Comparison of ENCODE assay signal across 20 cellular contexts in genomic region chr3:194168994-194169393, GRCh38. TPM values are rescaled to one million over a fixed set of nuclear protein-coding genes. Genes with fewer than 3 reads are reported as not detected.
A peak's percentile ranks its signal among the peaks of the same experiment; 100 is the strongest.
DNase-seq lines count a peak whose midpoint lies in the region; ATAC-seq and TF ChIP-seq lines count a peak whose summit lies in the region.
"Had no signal": no experiment of that assay in that cellular context is flagged by ENCODE, and none has a peak within 500 bp of the region (broad histone marks: within the 10 kb centered on the region; RNA-seq: fewer than 3 reads in every experiment).

No MANE protein-coding gene starts in this region.

- H3K4me1 ChIP-seq in RWPE2 (ENCODE audit: insufficient read depth, poor library complexity, severe bottlenecking) (no peaks in the 10 kb centered on the region), heart left ventricle (peaks cover 0 to 21% (median 12%) of the 10 kb centered on the region in 12 donors)

- H3K36me3 Mint-ChIP-seq in neural crest cell (ENCODE audit: low read depth) = peaks cover 2% of the 10 kb centered on the region
- H3K36me3 Mint-ChIP-seq: CD4-positive, CD25-positive, alpha-beta regulatory T cell had no signal

- no peaks in the 10 kb centered on the region for H3K9me3 Mint-ChIP-seq in neural crest cell

- WGBS in heart left ventricle, 4 donors = 92 to 98% (median 97%) methylated on average over 3 of the region's 3 CpGs

- H3K4me1 Mint-ChIP-seq in neural crest cell = peaks cover 64% of the 10 kb centered on the region
- H3K4me1 Mint-ChIP-seq: CD4-positive, CD25-positive, alpha-beta regulatory T cell had no signal

- H3K36me3 ChIP-seq in MG63 = no peaks in the 10 kb centered on the region
- H3K36me3 ChIP-seq in RWPE2 (ENCODE audit: low read depth) = no peaks in the 10 kb centered on the region
- H3K36me3 ChIP-seq in heart left ventricle = no peaks in the 10 kb centered on the region

- no peak for TF ChIP-seq CTCF in RWPE2 (IDR thresholded peaks at IDR 0.05; ENCODE audit: poor library complexity, severe bottlenecking)
- no peak for TF ChIP-seq CTCF in neural crest cell (conservative IDR thresholded peaks at IDR 0.05)
- no peak for TF ChIP-seq CTCF in heart left ventricle (IDR thresholded peaks at IDR 0.05)

- H3K4me3 ChIP-seq in MG63 = no peak overlapping the region
- H3K4me3 ChIP-seq in RWPE2 (ENCODE audit: severe bottlenecking) = no peak overlapping the region
- H3K4me3 ChIP-seq in heart left ventricle = no peak overlapping the region
- H3K4me3 ChIP-seq: GM12878, GM23248, PC-9, SK-N-MC had no signal

- H3K27me3 Mint-ChIP-seq in neural crest cell (ENCODE audit: low read depth) = peaks cover 4% of the 10 kb centered on the region

- intact Hi-C loops in head of caudate nucleus (cut with DNase I) = no loop called here
- intact Hi-C loops in heart left ventricle (cut with DNase I) = loop anchor here in 2 of 10 donors (5.0 kb wide), 2 partner anchors 78 to 83 kb away; no protein-coding TSS in a partner anchor

- DNase-seq in MG63 (peak; percentile 25), RWPE2 (ENCODE audit: low spot score) (no peak), kidney tubule cell (ENCODE audit: low spot score) (peak; percentile 30), neural crest cell (ENCODE audit: low read depth, low spot score) (no peak), NCI-H2196 (lab: John Stamatoyannopoulos, UW; ENCODE audit: unreplicated experiment) (no peak), head of caudate nucleus (no peak), heart left ventricle (no peak)
- DNase-seq: AML-193; CD4-positive, CD25-positive, alpha-beta regulatory T cell; DMS79; GM23248; MM.1S; NCI-H2227 treated with DMSO at 0.1 percent for 48 hours; NCI-H524 treated with DMSO at 0.1 percent for 48 hours; PC-9 had no signal

- TF ChIP-seq POLR2A in heart left ventricle (IDR thresholded peaks at IDR 0.05) = no peak

- ATAC-seq in RWPE2 (ENCODE audit: low read depth) = peak; percentile 36; the same call in 1 of the 3 replicates
- no peak for ATAC-seq in heart left ventricle
- no peak for ATAC-seq in GM21515 (IDR thresholded peaks at IDR 0.05; ENCODE audit: unreplicated experiment)
- ATAC-seq: GM12878, Right ventricle myocardium inferior had no signal

- peak overlapping the region; percentile 42 for H3K4me3 Mint-ChIP-seq in neural crest cell
- H3K4me3 Mint-ChIP-seq: CD4-positive, CD25-positive, alpha-beta regulatory T cell had no signal

- H3K9me3 ChIP-seq in MG63 = no peaks in the 10 kb centered on the region
- H3K9me3 ChIP-seq in RWPE2 (ENCODE audit: severe bottlenecking) = no peaks in the 10 kb centered on the region
- H3K9me3 ChIP-seq in heart left ventricle = no peaks in the 10 kb centered on the region

- H3K27ac Mint-ChIP-seq in neural crest cell (ENCODE audit: unreplicated experiment) = no peak overlapping the region
- H3K27ac Mint-ChIP-seq: CD4-positive, CD25-positive, alpha-beta regulatory T cell had no signal

- no peaks in the 10 kb centered on the region for H3K27me3 ChIP-seq in MG63
- H3K27me3 ChIP-seq in RWPE2 (ENCODE audit: insufficient read depth, poor library complexity, severe bottlenecking) = no peaks in the 10 kb centered on the region
- peaks cover 0 to 17% (median 0%) of the 10 kb centered on the region in 9 donors for H3K27me3 ChIP-seq in heart left ventricle

- H3K27ac ChIP-seq in RWPE2 (ENCODE audit: poor library complexity, severe bottlenecking) = no peak overlapping the region
- H3K27ac ChIP-seq in heart left ventricle = no peak overlapping the region
- H3K27ac ChIP-seq: GM23248, KMS-11, PC-9, SK-N-MC had no signal

RNA-seq across cellular contexts. Expression of gene HES1, which starts 33.0 kb away (rescaled TPM):
- 17.7 and 19.3 TPM in 2 replicates for total RNA-seq in MG63 (2014; rRNA removed; shearing (Covaris generic); ENCODE audit: low replicate concordance)
- total RNA-seq in neural crest cell = 32.6 and 36.2 TPM in 2 replicates
- total RNA-seq in heart left ventricle = 10 to 100 TPM in 7 of 9 donors, 1 to 10 TPM in 2; 9.2 to 32.3 (median 19.2) TPM
- 10 to 100 TPM in 1 of 2 donors, 1 to 10 TPM in 1; 9.2 to 11.7 TPM for polyA plus RNA-seq in heart left ventricle

Comparison
In these comparisons a context has a peak if more than half of its experiments do, and no peak if none do; other contexts are left out.
1. DNase-seq: peak in MG63 (single experiment) and kidney tubule cell (single experiment); none in RWPE2 (single experiment), neural crest cell (single experiment), NCI-H2196 (single experiment), head of caudate nucleus (0 of 42) and heart left ventricle (0 of 5).